2 cellular contexts compared by ENCODE assay signal in the genomic region with DNA sequence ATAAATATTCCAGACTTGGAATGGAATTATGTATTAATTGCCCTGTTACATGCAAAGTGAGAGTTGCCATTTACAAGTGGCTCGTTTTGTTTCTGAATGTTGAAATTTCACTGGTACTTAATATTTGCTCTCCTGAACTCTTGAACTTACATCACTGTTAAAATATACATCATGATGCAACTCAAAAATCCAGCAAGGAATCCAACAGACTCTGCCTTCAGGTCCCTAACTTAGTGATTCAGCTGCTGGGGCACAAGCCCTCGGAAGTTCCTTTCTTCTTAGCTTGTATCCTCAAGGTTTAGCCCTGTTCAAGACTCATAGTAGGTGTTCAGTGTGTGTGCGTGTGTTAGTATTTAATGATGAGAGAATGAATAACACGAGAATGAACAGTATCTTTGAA.
A peak's percentile ranks its signal among the peaks of the same experiment; 100 is the strongest.
TF ChIP-seq lines count a peak whose summit lies in the region.

No MANE protein-coding gene starts in this region.

TF ChIP-seq in A549, 52 proteins besides CTCF, POLR2A, EP300 and RAD21:
- TF ChIP-seq RNF2 (IDR thresholded peaks at IDR 0.05; ENCODE audit: borderline replicate concordance, low read depth), result no peak
- no peak for TF ChIP-seq NR3C1 (IDR thresholded peaks at IDR 0.05)
- no peak for TF ChIP-seq BHLHE40 (IDR thresholded peaks at IDR 0.05; ENCODE audit: low read depth, low read length)
- no peak for TF ChIP-seq RFX5 (IDR thresholded peaks at IDR 0.05)
- TF ChIP-seq ZNF302 (CRISPR knock-in tag; IDR thresholded peaks at IDR 0.05), result no peak
- TF ChIP-seq ZSCAN20 (CRISPR knock-in tag; IDR thresholded peaks at IDR 0.05), result no peak
- TF ChIP-seq SMC3 (IDR thresholded peaks at IDR 0.05), result 0 out of 3 replicates have a peak, but pooled peaks have one; percentile 9
- no peak for TF ChIP-seq RARB (CRISPR knock-in tag; IDR thresholded peaks at IDR 0.05)
- peak; percentile 53 to 55; a peak in 3 of 4 replicates for TF ChIP-seq CEBPB (IDR thresholded peaks at IDR 0.05)
- no peak for TF ChIP-seq HEYL (CRISPR knock-in tag; IDR thresholded peaks at IDR 0.05)
- TF ChIP-seq ZFP36 (IDR thresholded peaks at IDR 0.05; ENCODE audit: borderline replicate concordance, partially characterized antibody), result no peak
- TF ChIP-seq, protein P1, sequence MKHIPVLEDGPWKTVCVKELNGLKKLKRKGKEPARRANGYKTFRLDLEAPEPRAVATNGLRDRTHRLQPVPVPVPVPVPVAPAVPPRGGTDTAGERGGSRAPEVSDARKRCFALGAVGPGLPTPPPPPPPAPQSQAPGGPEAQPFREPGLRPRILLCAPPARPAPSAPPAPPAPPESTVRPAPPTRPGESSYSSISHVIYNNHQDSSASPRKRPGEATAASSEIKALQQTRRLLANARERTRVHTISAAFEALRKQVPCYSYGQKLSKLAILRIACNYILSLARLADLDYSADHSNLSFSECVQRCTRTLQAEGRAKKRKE (CRISPR knock-in tag; IDR thresholded peaks at IDR 0.05; ENCODE audit: low read depth), result no peak

TF ChIP-seq in IMR-90, 13 proteins besides CTCF, POLR2A, EP300 and RAD21:
- TF ChIP-seq SMC3 (IDR thresholded peaks at IDR 0.05; ENCODE audit: low read depth, low read length), result no peak
- TF ChIP-seq, protein P2, sequence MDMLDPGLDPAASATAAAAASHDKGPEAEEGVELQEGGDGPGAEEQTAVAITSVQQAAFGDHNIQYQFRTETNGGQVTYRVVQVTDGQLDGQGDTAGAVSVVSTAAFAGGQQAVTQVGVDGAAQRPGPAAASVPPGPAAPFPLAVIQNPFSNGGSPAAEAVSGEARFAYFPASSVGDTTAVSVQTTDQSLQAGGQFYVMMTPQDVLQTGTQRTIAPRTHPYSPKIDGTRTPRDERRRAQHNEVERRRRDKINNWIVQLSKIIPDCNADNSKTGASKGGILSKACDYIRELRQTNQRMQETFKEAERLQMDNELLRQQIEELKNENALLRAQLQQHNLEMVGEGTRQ (IDR thresholded peaks at IDR 0.05; ENCODE audit: low read depth, low read length), result no peak
- no peak for TF ChIP-seq RCOR1 (IDR thresholded peaks at IDR 0.05; ENCODE audit: insufficient replicate concordance, low read length)
- peak; percentile 75 for TF ChIP-seq CEBPB (IDR thresholded peaks at IDR 0.05; ENCODE audit: low read depth, low read length)
TF ChIP-seq in IMR-90: peak in this region for 1.
